In the genomic region with DNA sequence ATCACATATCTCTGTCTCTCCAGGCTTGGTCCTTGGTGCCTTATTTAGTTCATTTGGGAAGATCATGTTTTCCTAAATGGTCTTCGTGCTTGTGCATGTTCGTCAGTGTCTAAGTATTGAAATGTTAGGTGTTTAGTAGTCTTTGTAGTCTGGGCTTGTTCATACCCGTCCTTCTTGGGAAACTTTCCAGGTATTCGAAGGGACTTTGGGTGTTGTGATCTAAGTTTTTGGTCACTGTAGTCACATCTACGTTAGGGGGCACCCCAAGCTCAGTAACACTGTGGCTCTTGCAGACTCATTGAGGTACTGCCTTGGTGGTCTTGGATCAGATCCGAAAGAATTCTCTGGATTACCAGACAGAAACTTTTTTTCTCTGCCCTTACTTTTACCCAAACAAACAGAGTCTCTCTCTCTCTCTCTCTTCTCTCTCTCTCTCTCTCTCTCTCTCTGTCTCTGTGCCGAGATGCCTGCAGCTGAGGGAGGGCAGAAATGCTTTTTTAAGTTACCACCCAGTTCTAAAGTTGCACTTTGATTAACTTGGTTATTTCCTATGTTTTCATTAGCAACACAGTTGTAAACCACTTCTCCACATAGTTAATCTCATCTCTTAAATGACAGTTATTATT, we compare ENCODE assay signal across 8 cellular contexts.
DNase-seq lines count a peak whose midpoint lies in the region; ATAC-seq, FAIRE-seq and TF ChIP-seq lines count a peak whose summit lies in the region.
"Had no signal": no experiment of that assay in that cellular context is flagged by ENCODE, and none has a peak within 500 bp of the region (broad histone marks: within the 10 kb centered on the region; RNA-seq: fewer than 3 reads in every experiment).

No MANE protein-coding gene starts in this region.

- TF ChIP-seq EP300 in Ishikawa (IDR thresholded peaks at IDR 0.05; ENCODE audit: borderline replicate concordance): no peak

- H3K9ac ChIP-seq in liver (ENCODE audit: low read depth in 1 of 2, low read length in 2 of 2): no peak overlapping the region

- TF ChIP-seq RAD21 in Ishikawa (IDR thresholded peaks at IDR 0.05; ENCODE audit: low read depth) (peak; percentile 13; the same call in 1 of the 2 replicates), liver (IDR thresholded peaks at IDR 0.05) (peak; percentile 44 to 64)

- no peak overlapping the region for H3K27ac ChIP-seq in liver (ENCODE audit: low read depth in 1 of 2, low read length in 2 of 2)

- no peak overlapping the region for H3K4me3 ChIP-seq in liver (ENCODE audit: low read depth in 1 of 3, low read length in 3 of 3)

- H3K36me3 ChIP-seq in liver (ENCODE audit: control insufficient read depth in 4 of 4, insufficient read depth in 3 of 4, low read depth in 1 of 4, low read length in 3 of 4): no peaks in the 10 kb centered on the region

- ATAC-seq in GM18867 (IDR thresholded peaks at IDR 0.05; ENCODE audit: unreplicated experiment) (no peak), HG03175 (IDR thresholded peaks at IDR 0.05; ENCODE audit: unreplicated experiment) (no peak)
- ATAC-seq: T-cell had no signal

- TF ChIP-seq POLR2A in H54 (IDR thresholded peaks at IDR 0.05; ENCODE audit: low read depth, low read length): no peak

- DNase-seq in ELF-1 (ENCODE audit: low read depth, low spot score): peak; percentile 62
- DNase-seq in amniotic epithelial cell (ENCODE audit: low read depth): peak; percentile 59
- no peak for DNase-seq in H54 (ENCODE audit: insufficient read length, low spot score)

- no peak for FAIRE-seq in H54 (lab: Jason Lieb, UNC)

- H3K27me3 ChIP-seq in liver (ENCODE audit: control insufficient read depth in 4 of 4, insufficient read depth in 4 of 4, low read length in 3 of 4): no peaks in the 10 kb centered on the region

- H3K4me1 ChIP-seq in liver (ENCODE audit: control insufficient read depth in 4 of 4, insufficient read depth in 4 of 4, low read length in 3 of 4): no peaks in the 10 kb centered on the region

- WGBS in liver: 24% methylated on average over 7 of the region's 7 CpGs

- H3K9me3 ChIP-seq in liver (ENCODE audit: control insufficient read depth in 4 of 4, low read length in 3 of 4): no peaks in the 10 kb centered on the region

- TF ChIP-seq CTCF in liver (IDR thresholded peaks at IDR 0.05; ENCODE audit: low read depth, low read length, missing input control): peak; percentile 8

TF ChIP-seq in Ishikawa, 13 proteins besides CTCF, POLR2A, EP300 and RAD21:
- TF ChIP-seq CREB1 (IDR thresholded peaks at IDR 0.05; ENCODE audit: low read depth): no peak
- no peak for TF ChIP-seq TAF1 (IDR thresholded peaks at IDR 0.05; ENCODE audit: low read depth)
- TF ChIP-seq EGR1 (IDR thresholded peaks at IDR 0.05): no peak
- TF ChIP-seq YY1 (IDR thresholded peaks at IDR 0.05; ENCODE audit: low read depth): no peak
- no peak for TF ChIP-seq TCF12 (IDR thresholded peaks at IDR 0.05; ENCODE audit: low read depth)
- TF ChIP-seq, protein P1, sequence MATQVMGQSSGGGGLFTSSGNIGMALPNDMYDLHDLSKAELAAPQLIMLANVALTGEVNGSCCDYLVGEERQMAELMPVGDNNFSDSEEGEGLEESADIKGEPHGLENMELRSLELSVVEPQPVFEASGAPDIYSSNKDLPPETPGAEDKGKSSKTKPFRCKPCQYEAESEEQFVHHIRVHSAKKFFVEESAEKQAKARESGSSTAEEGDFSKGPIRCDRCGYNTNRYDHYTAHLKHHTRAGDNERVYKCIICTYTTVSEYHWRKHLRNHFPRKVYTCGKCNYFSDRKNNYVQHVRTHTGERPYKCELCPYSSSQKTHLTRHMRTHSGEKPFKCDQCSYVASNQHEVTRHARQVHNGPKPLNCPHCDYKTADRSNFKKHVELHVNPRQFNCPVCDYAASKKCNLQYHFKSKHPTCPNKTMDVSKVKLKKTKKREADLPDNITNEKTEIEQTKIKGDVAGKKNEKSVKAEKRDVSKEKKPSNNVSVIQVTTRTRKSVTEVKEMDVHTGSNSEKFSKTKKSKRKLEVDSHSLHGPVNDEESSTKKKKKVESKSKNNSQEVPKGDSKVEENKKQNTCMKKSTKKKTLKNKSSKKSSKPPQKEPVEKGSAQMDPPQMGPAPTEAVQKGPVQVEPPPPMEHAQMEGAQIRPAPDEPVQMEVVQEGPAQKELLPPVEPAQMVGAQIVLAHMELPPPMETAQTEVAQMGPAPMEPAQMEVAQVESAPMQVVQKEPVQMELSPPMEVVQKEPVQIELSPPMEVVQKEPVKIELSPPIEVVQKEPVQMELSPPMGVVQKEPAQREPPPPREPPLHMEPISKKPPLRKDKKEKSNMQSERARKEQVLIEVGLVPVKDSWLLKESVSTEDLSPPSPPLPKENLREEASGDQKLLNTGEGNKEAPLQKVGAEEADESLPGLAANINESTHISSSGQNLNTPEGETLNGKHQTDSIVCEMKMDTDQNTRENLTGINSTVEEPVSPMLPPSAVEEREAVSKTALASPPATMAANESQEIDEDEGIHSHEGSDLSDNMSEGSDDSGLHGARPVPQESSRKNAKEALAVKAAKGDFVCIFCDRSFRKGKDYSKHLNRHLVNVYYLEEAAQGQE (IDR thresholded peaks at IDR 0.05; ENCODE audit: low read depth): no peak
- no peak for TF ChIP-seq FOXM1 (IDR thresholded peaks at IDR 0.05; ENCODE audit: borderline replicate concordance, low read depth)
- TF ChIP-seq NFIC (IDR thresholded peaks at IDR 0.05): no peak
- TF ChIP-seq CEBPB (IDR thresholded peaks at IDR 0.05): no peak
- no peak for TF ChIP-seq TEAD4 (IDR thresholded peaks at IDR 0.05)
- no peak for TF ChIP-seq ZBTB7A (IDR thresholded peaks at IDR 0.05; ENCODE audit: low read depth)
- TF ChIP-seq, protein P2, sequence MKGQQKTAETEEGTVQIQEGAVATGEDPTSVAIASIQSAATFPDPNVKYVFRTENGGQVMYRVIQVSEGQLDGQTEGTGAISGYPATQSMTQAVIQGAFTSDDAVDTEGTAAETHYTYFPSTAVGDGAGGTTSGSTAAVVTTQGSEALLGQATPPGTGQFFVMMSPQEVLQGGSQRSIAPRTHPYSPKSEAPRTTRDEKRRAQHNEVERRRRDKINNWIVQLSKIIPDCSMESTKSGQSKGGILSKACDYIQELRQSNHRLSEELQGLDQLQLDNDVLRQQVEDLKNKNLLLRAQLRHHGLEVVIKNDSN (IDR thresholded peaks at IDR 0.05): no peak
- TF ChIP-seq, protein P3, sequence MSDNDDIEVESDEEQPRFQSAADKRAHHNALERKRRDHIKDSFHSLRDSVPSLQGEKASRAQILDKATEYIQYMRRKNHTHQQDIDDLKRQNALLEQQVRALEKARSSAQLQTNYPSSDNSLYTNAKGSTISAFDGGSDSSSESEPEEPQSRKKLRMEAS (IDR thresholded peaks at IDR 0.05): no peak

TF ChIP-seq in liver, 16 proteins besides CTCF, POLR2A, EP300 and RAD21:
- TF ChIP-seq EGR1 (IDR thresholded peaks at IDR 0.05; ENCODE audit: low read depth in 2 of 2) (no peak), GABPA (IDR thresholded peaks at IDR 0.05 in 1 of 2, conservative IDR thresholded peaks at IDR 0.05 in 1 of 2) (no peak), RXRA (IDR thresholded peaks at IDR 0.05) (no peak)
- TF ChIP-seq, protein P1 (IDR thresholded peaks at IDR 0.05): no peak
- TF ChIP-seq, protein P3 (IDR thresholded peaks at IDR 0.05): no peak
